ENCODE assay signal across 9 cellular contexts in the genomic region with DNA sequence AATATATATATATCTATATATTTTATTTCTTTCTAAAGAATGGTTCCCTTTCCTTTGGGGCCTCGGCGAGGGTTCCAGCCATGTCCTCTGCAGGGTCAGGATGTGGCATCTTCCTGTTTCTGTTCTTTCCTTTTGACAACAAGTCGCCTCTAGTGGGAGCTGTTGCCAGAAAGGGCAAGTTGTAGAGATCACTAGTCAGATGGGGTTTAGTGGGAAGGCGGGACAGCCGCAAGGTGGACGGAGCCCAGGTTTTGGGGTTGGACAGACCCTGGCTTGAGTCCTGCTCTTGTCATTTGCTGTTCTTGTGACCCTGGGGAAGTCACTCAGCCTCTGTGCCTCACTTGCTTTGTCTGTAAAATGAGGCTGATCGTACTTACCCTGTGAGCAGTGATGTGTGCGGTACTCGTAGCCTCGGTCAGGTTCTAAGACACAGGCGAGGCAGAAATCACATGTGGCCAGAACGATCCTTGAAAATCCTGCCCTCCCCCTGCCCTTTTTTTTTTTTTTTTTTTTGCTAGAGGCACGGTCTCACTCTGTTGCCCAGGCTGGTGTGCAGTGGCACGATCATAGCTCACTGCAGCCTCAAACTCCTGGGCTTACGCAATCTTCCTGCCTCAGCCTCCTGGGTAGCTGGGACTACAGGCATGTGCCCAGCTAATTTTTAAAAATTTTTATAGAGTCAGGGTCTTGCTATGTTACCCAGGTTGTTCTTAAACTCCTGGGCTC.
A peak's percentile ranks its signal among the peaks of the same experiment; 100 is the strongest.
DNase-seq lines count a peak whose midpoint lies in the region; ATAC-seq and TF ChIP-seq lines count a peak whose summit lies in the region.
"Had no signal": no experiment of that assay in that cellular context is flagged by ENCODE, and none has a peak within 500 bp of the region (broad histone marks: within the 10 kb centered on the region; RNA-seq: fewer than 3 reads in every experiment).

No MANE protein-coding gene starts in this region.

- H4K20me1 ChIP-seq in hepatocyte (ENCODE audit: insufficient read depth, poor library complexity, severe bottlenecking) = no peaks in the 10 kb centered on the region

- no peaks in the 10 kb centered on the region for H3K4me1 ChIP-seq in RWPE2 (ENCODE audit: insufficient read depth, poor library complexity, severe bottlenecking)
- H3K4me1 ChIP-seq in hepatocyte (ENCODE audit: insufficient read depth) = no peaks in the 10 kb centered on the region
- no peaks in the 10 kb centered on the region for H3K4me1 ChIP-seq in aorta (ENCODE audit: control insufficient read depth in 1 of 2, insufficient read depth in 2 of 2, low read length in 2 of 2)
- H3K4me1 ChIP-seq: colonic mucosa had no signal

- H3K36me3 ChIP-seq in BJ (ENCODE audit: control insufficient read depth, insufficient read depth, low read length) (peaks cover 18% of the 10 kb centered on the region), RWPE2 (ENCODE audit: low read depth) (peaks cover 50% of the 10 kb centered on the region), hepatocyte (replicated peaks; ENCODE audit: insufficient read depth, low read depth) (no peaks in the 10 kb centered on the region), aorta (ENCODE audit: control insufficient read depth in 1 of 2, insufficient read depth in 2 of 2, low read length in 1 of 2) (peaks cover 0 to 7% of the 10 kb centered on the region in 2 donors)

- H3K79me2 ChIP-seq in hepatocyte = no peaks in the 10 kb centered on the region

- intact Hi-C loops in aorta (cut with DNase I) = no loop called here

- H3K9me3 ChIP-seq in RWPE2 (ENCODE audit: severe bottlenecking) (no peaks in the 10 kb centered on the region), hepatocyte (ENCODE audit: low read depth) (no peaks in the 10 kb centered on the region), aorta (ENCODE audit: control insufficient read depth, low read length) (no peaks in the 10 kb centered on the region)
- H3K9me3 ChIP-seq: colonic mucosa had no signal

- DNase-seq in BJ (ENCODE audit: low read depth) (no peak), GM20000 (ENCODE audit: low spot score) (peak; percentile 36), RWPE2 (ENCODE audit: low spot score) (no peak), hepatocyte (ENCODE audit: low spot score) (no peak), aorta (no peak), COR-L47 (lab: John Stamatoyannopoulos, UW) (no peak)
- DNase-seq: colonic mucosa had no signal

- H3K4me2 ChIP-seq in hepatocyte = no peak overlapping the region

- H3K9me2 ChIP-seq in hepatocyte (replicated peaks; ENCODE audit: insufficient read depth) = no peaks in the 10 kb centered on the region

- TF ChIP-seq CTCF in BJ (IDR thresholded peaks at IDR 0.05; ENCODE audit: insufficient read depth, low read depth, low read length) = peak; percentile 37; the same call in 1 of the 2 replicates
- peak; percentile 14 for TF ChIP-seq CTCF in GM20000 (IDR thresholded peaks at IDR 0.05; ENCODE audit: extremely low read depth, missing control alignments)
- peak; percentile 25 for TF ChIP-seq CTCF in RWPE2 (IDR thresholded peaks at IDR 0.05; ENCODE audit: poor library complexity, severe bottlenecking)
- TF ChIP-seq CTCF in hepatocyte (IDR thresholded peaks at IDR 0.05; ENCODE audit: poor library complexity) = peak; percentile 22

- no peak overlapping the region for H2AFZ ChIP-seq in hepatocyte

- POLR2A ChIA-PET in BJ (lab: Charles Lee) = no interaction called here

- H3K27ac ChIP-seq in RWPE2 (ENCODE audit: poor library complexity, severe bottlenecking) (no peak overlapping the region), hepatocyte (no peak overlapping the region), aorta (ENCODE audit: low read depth in 1 of 2, low read length in 2 of 2) (no peak overlapping the region)
- H3K27ac ChIP-seq: colonic mucosa had no signal

- 92% methylated on average over 15 of the region's 15 CpGs for WGBS in hepatocyte (ENCODE audit: low lambda C conversion rate, missing lambda C conversion rate)
- WGBS in aorta, 2 donors = 86 to 90% methylated on average over 15 of the region's 15 CpGs

- CTCF ChIA-PET in BJ (lab: Yijun Ruan, JAX) = interaction anchor here (0.6 to 1.3 kb wide), 5 partner anchors 14 to 378 kb away, joined by 3 to 4 read pairs (median 3); no protein-coding TSS in a partner anchor

- H3K27me3 ChIP-seq in BJ (ENCODE audit: control insufficient read depth, insufficient read depth, low read length) (no peaks in the 10 kb centered on the region), RWPE2 (ENCODE audit: insufficient read depth, poor library complexity, severe bottlenecking) (no peaks in the 10 kb centered on the region), hepatocyte (no peaks in the 10 kb centered on the region), aorta (ENCODE audit: control insufficient read depth in 1 of 2, insufficient read depth in 2 of 2, low read length in 1 of 2) (no peaks in the 10 kb centered on the region)
- H3K27me3 ChIP-seq: colonic mucosa had no signal

- H3K4me3 ChIP-seq in BJ (ENCODE audit: low read depth, low read length) (no peak overlapping the region), RWPE2 (ENCODE audit: severe bottlenecking) (no peak overlapping the region), hepatocyte (no peak overlapping the region), aorta (ENCODE audit: low read length in 2 of 2) (no peak overlapping the region)
- H3K4me3 ChIP-seq: colonic mucosa had no signal

- ATAC-seq in RWPE2 (ENCODE audit: low read depth) (no peak), aorta (ENCODE audit: low FRiP score) (no peak), GM18907 (IDR thresholded peaks at IDR 0.05; ENCODE audit: unreplicated experiment) (no peak), GM21515 (IDR thresholded peaks at IDR 0.05; ENCODE audit: unreplicated experiment) (no peak)
